13 cellular contexts compared by ENCODE assay signal in genomic region chr19:40278361-40279045, GRCh38. TPM values are rescaled to one million over a fixed set of nuclear protein-coding genes. Genes with fewer than 3 reads are reported as not detected.
A peak's percentile ranks its signal among the peaks of the same experiment; 100 is the strongest.
DNase-seq lines count a peak whose midpoint lies in the region; ATAC-seq and TF ChIP-seq lines count a peak whose summit lies in the region.
"Had no signal": no experiment of that assay in that cellular context is flagged by ENCODE, and none has a peak within 500 bp of the region (broad histone marks: within the 10 kb centered on the region; RNA-seq: fewer than 3 reads in every experiment).

No MANE protein-coding gene starts in this region.

- peak overlapping the region; percentile 35 for H3K4me3 ChIP-seq in skeletal muscle cell (ENCODE audit: low read depth, low read length)
- no peak overlapping the region for H3K4me3 ChIP-seq in left lung
- no peak overlapping the region for H3K4me3 ChIP-seq in MG63
- H3K4me3 ChIP-seq: PC-9 had no signal

- H3K36me3 ChIP-seq in left lung (no peaks in the 10 kb centered on the region), MG63 (peaks cover 23% of the 10 kb centered on the region)

- no peaks in the 10 kb centered on the region for H3K9me3 Mint-ChIP-seq in CD4-positive, alpha-beta T cell

- DNase-seq in CD4-positive, alpha-beta T cell = no peak
- DNase-seq in islet precursor cell (peak; percentile 54), skeletal muscle cell (ENCODE audit: low read depth) (no peak), left lung (no peak), LoVo (ENCODE audit: low spot score) (no peak), MG63 (no peak), GOT3 (lab: John Stamatoyannopoulos, UW) (no peak)
- DNase-seq: COR-L47, NCI-H2029, PC-9, T1000 had no signal

- no peak for TF ChIP-seq CTCF in CD4-positive, alpha-beta T cell (IDR thresholded peaks at IDR 0.05)
- no peak for TF ChIP-seq CTCF in left lung (IDR thresholded peaks at IDR 0.05)

- no peak for ATAC-seq in CD4-positive, alpha-beta T cell (ENCODE audit: poor library complexity)
- ATAC-seq in left lung = no peak

- no peak overlapping the region for H3K4me3 Mint-ChIP-seq in CD4-positive, alpha-beta T cell

- H3K36me3 Mint-ChIP-seq in CD4-positive, alpha-beta T cell (ENCODE audit: low read depth) = peaks cover 24% of the 10 kb centered on the region

- peaks cover 81% of the 10 kb centered on the region for H3K4me1 Mint-ChIP-seq in CD4-positive, alpha-beta T cell (ENCODE audit: low read depth)

- peaks cover 24 to 70% of the 10 kb centered on the region in 2 donors for H3K4me1 ChIP-seq in left lung

- no peaks in the 10 kb centered on the region for H3K9me3 ChIP-seq in CD4-positive, alpha-beta T cell (ENCODE audit: control insufficient read depth, low read length)
- H3K9me3 ChIP-seq in left lung (no peaks in the 10 kb centered on the region), MG63 (no peaks in the 10 kb centered on the region)

- H3K27me3 Mint-ChIP-seq in CD4-positive, alpha-beta T cell = no peaks in the 10 kb centered on the region

- intact Hi-C loops in CD4-positive, alpha-beta T cell (cut with DNase I, micrococcal nuclease) = no loop called here
- intact Hi-C loops in left lung (cut with DNase I) = no loop called here

- no peaks in the 10 kb centered on the region for H3K27me3 ChIP-seq in CD4-positive, alpha-beta T cell (ENCODE audit: control insufficient read depth, insufficient read depth, low read length)
- H3K27me3 ChIP-seq in left lung = no peaks in the 10 kb centered on the region
- H3K27me3 ChIP-seq in MG63 = no peaks in the 10 kb centered on the region

- POLR2A ChIA-PET in CD4-positive, alpha-beta T cell (lab: Charles Lee) = no interaction called here

- H3K27ac ChIP-seq in CD4-positive, alpha-beta T cell (ENCODE audit: low read depth, low read length) = no peak overlapping the region
- H3K27ac ChIP-seq in angular gyrus (ENCODE audit: low read depth, low read length) = peak overlapping the region; percentile 6
- no peak overlapping the region for H3K27ac ChIP-seq in left lung
- H3K27ac ChIP-seq: PC-9 had no signal

- CTCF ChIA-PET in CD4-positive, alpha-beta T cell (lab: Charles Lee) = no interaction called here

- H3K27ac Mint-ChIP-seq in CD4-positive, alpha-beta T cell = peak overlapping the region; percentile 65

RNA-seq across cellular contexts. Expression of gene AKT2, which starts 6.6 kb away (rescaled TPM):
- total RNA-seq in CD4-positive, alpha-beta T cell = 100 to 1,000 TPM; 197 to 199 TPM
- total RNA-seq in left lung = 100 to 1,000 TPM; 102 to 116 TPM
- 104 and 131 TPM in 2 replicates for total RNA-seq in MG63 (2014; rRNA removed; shearing (Covaris generic); ENCODE audit: low replicate concordance)

RNA-seq across cellular contexts. Expression of gene CCNP, which starts 52.0 kb away (rescaled TPM):
- 1 to 10 TPM; 1.2 to 1.7 TPM for total RNA-seq in CD4-positive, alpha-beta T cell
- total RNA-seq in left lung = under 1 TPM in 1 of 2 donors, not detected in 1; 0.15 TPM
- not detected in 2 replicates for total RNA-seq in MG63 (2014; rRNA removed; shearing (Covaris generic); ENCODE audit: low replicate concordance)
- total RNA-seq: glomerular endothelial cell had no signal
